In the genomic region with DNA sequence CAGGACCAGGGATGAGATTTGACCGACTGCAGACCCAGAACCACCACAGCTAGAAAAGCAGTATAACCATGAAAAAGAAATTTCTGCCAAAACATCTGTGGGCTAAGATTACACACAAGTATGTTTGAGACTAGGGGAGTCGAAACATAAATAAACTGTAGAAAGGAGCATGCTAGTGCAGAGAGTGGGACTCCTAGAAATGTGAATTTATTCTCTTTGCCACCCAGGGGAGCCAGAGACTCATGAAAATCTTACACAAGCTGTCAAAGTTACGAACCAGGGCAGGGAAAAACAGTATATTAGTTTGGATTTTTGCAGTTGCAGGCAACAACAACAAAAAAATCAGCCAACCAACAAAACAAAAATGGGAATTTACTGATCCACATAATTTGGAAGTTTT, we compare ENCODE assay signal across 18 cellular contexts. TPM values are rescaled to one million over a fixed set of nuclear protein-coding genes. Genes with fewer than 3 reads are reported as not detected.
DNase-seq lines count a peak whose midpoint lies in the region; ATAC-seq, FAIRE-seq and TF ChIP-seq lines count a peak whose summit lies in the region.
"Had no signal": no experiment of that assay in that cellular context is flagged by ENCODE, and none has a peak within 500 bp of the region (broad histone marks: within the 10 kb centered on the region; RNA-seq: fewer than 3 reads in every experiment).

No MANE protein-coding gene starts in this region.

- no peak overlapping the region for H2BK120ac ChIP-seq in trophoblast cell (ENCODE audit: insufficient read depth, low read length, poor library complexity)

- H3K14ac ChIP-seq in trophoblast cell (ENCODE audit: low read length) = no peak overlapping the region

- CTCF ChIA-PET in HCT116 (lab: Charles Lee) (interaction anchor here (1.3 kb wide), 1 partner anchor 25 kb away, joined by 3 read pairs; the partner anchor contains the start of gene B3GLCT), GM12878 (lab: Yijun Ruan, JAX) (no interaction called here)

- no peak overlapping the region for H3K4ac ChIP-seq in trophoblast cell (ENCODE audit: low read depth, low read length)

- no TSS peak for BruUV-seq in HCT116 (replicated peaks; lab: Mats Ljungman, UMichigan)
- no TSS peak for BruUV-seq in GM12878 (replicated peaks; lab: Mats Ljungman, UMichigan)

- H3K79me1 ChIP-seq in trophoblast cell (ENCODE audit: low read length) = no peaks in the 10 kb centered on the region

- H2BK12ac ChIP-seq in trophoblast cell (ENCODE audit: low read length) = no peak overlapping the region

- H4K20me1 ChIP-seq in HCT116 (ENCODE audit: insufficient read depth) (no peaks in the 10 kb centered on the region), GM12878 (ENCODE audit: control insufficient read depth, insufficient read depth) (no peaks in the 10 kb centered on the region)

- H3K36me3 ChIP-seq in HCT116 (ENCODE audit: control insufficient read depth in 1 of 2, insufficient read depth in 2 of 2, low read length in 2 of 2) = no peaks in the 10 kb centered on the region
- no peaks in the 10 kb centered on the region for H3K36me3 ChIP-seq in GM12878 (ENCODE audit: control insufficient read depth in 2 of 2, insufficient read depth in 2 of 2, low read length in 1 of 2)
- no peaks in the 10 kb centered on the region for H3K36me3 ChIP-seq in trophoblast cell (ENCODE audit: control insufficient read depth in 1 of 2, insufficient read depth in 2 of 2, low read length in 2 of 2)
- H3K36me3 ChIP-seq: breast epithelium had no signal

- TF ChIP-seq RAD21 in HCT116 (IDR thresholded peaks at IDR 0.05; ENCODE audit: low read depth) = 0 out of 2 replicates have a peak, but pooled peaks have one; percentile 11
- 0 out of 2 replicates have a peak, but pooled peaks have one; percentile 24 for TF ChIP-seq RAD21 in GM12878 (IDR thresholded peaks at IDR 0.05; ENCODE audit: insufficient read depth, low read depth, low read length)

- no peak overlapping the region for H3K27ac ChIP-seq in HCT116 (ENCODE audit: low read depth, low read length)
- no peak overlapping the region for H3K27ac ChIP-seq in GM12878 (ENCODE audit: control insufficient read depth, insufficient read depth)
- H3K27ac ChIP-seq in trophoblast cell (ENCODE audit: low read depth, low read length) = no peak overlapping the region
- H3K27ac ChIP-seq: breast epithelium, epithelial cell of prostate had no signal

- H2AFZ ChIP-seq in HCT116 (ENCODE audit: low read depth, low read length, poor library complexity, severe bottlenecking) (no peak overlapping the region), GM12878 (ENCODE audit: control insufficient read depth, low read depth, low read length) (no peak overlapping the region), trophoblast cell (ENCODE audit: insufficient read depth, low read length, poor library complexity) (no peak overlapping the region)

- peak in 1 of 3 experiments; percentile 21; a peak in 1 of 6 replicates for TF ChIP-seq CTCF in HCT116 (IDR thresholded peaks at IDR 0.05 in 2 of 3, conservative IDR thresholded peaks at IDR 0.05 in 1 of 3; ENCODE audit: borderline replicate concordance in 1 of 3, insufficient read depth in 1 of 3, low read depth in 2 of 3, low read length in 2 of 3)
- TF ChIP-seq CTCF in GM12878 (IDR thresholded peaks at IDR 0.05 in 2 of 3, conservative IDR thresholded peaks at IDR 0.05 in 1 of 3; ENCODE audit: control insufficient read depth in 2 of 3, extremely low read depth in 1 of 3, insufficient read depth in 1 of 3, low read depth in 3 of 3, low read length in 3 of 3) = no peak; a peak in 1 of 6 replicates

- no peak overlapping the region for H3K4me2 ChIP-seq in HCT116 (ENCODE audit: low read length)
- no peak overlapping the region for H3K4me2 ChIP-seq in GM12878 (ENCODE audit: control insufficient read depth, insufficient read depth)
- H3K4me2 ChIP-seq in trophoblast cell (ENCODE audit: low read length) = no peak overlapping the region

- ATAC-seq in HCT116 (no peak), GM12878 (0 out of 3 replicates have a peak, but pooled peaks have one; percentile 31), left colon (no peak)
- ATAC-seq: activated CD8-positive, alpha-beta T cell treated with anti-CD3 and anti-CD28 coated beads for 36 hours; CD8-positive, alpha-beta T cell; mucosa of descending colon; stimulated activated naive CD8-positive, alpha-beta T cell treated with anti-CD3 and anti-CD28 coated beads, Interleukin-15, amount 100 ng/mL, for 72 hours; T-helper 17 cell had no signal

- no peak for FAIRE-seq in GM12878 (lab: Jason Lieb, UNC)

- intact Hi-C loops in HCT116 (cut with micrococcal nuclease) (no loop called here), GM12878 (cut with micrococcal nuclease; ENCODE audit: unreplicated experiment) (no loop called here), left colon (cut with DNase I, micrococcal nuclease) (no loop called here)

- WGBS in GM12878 (ENCODE audit: insufficient coverage, insufficient replicate concordance, low lambda C conversion rate, missing lambda C conversion rate) = 33% methylated on average over 3 of the region's 3 CpGs
- WGBS in trophoblast cell (ENCODE audit: extremely low coverage, insufficient coverage, insufficient read length) = no CpG with 5 or more reads among the region's 3 CpGs

- no peak for TF ChIP-seq EP300 in GM12878 (IDR thresholded peaks at IDR 0.05; ENCODE audit: borderline replicate concordance in 1 of 2, control insufficient read depth in 1 of 2, low read depth in 2 of 2, low read length in 2 of 2)

- SMC1A ChIA-PET in GM12878 (lab: Charles Lee; ENCODE audit: uncharacterized antibody, unreplicated experiment) = interaction anchor here (0.8 kb wide), 1 partner anchor 62 kb away, joined by 3 read pairs; no protein-coding TSS in a partner anchor

- RAD21 ChIA-PET in HCT116 (lab: Charles Lee; ENCODE audit: low non-redundant PET in 1 of 2, low total read pairs in 2 of 2, uncharacterized antibody in 2 of 2, unreplicated experiment in 2 of 2) (no interaction called here), GM12878 (lab: Charles Lee; ENCODE audit: unreplicated experiment) (no interaction called here)

- H4K12ac ChIP-seq in trophoblast cell (ENCODE audit: low read depth, low read length) = no peak overlapping the region

- POLR2A ChIA-PET in HCT116 (lab: Charles Lee) (no interaction called here), GM12878 (lab: Charles Lee) (no interaction called here)

- in situ Hi-C loops in GM12878 (cut with MboI) = loop anchor here (25.0 kb wide), 1 partner anchor 1363 kb away; the partner anchor contains the start of gene N4BP2L2

- H3K4me1 ChIP-seq in HCT116 (ENCODE audit: control insufficient read depth in 1 of 2, insufficient read depth in 2 of 2, low read length in 2 of 2) (peaks cover 12 to 16% of the 10 kb centered on the region in 2 experiments), GM12878 (ENCODE audit: control insufficient read depth, insufficient read depth, low read length) (no peaks in the 10 kb centered on the region), trophoblast cell (ENCODE audit: control insufficient read depth in 1 of 2, insufficient read depth in 2 of 2, low read length in 2 of 2) (peaks cover 0 to 2% of the 10 kb centered on the region in 2 experiments)
- H3K4me1 ChIP-seq: breast epithelium had no signal

- no peaks in the 10 kb centered on the region for H3K9me2 ChIP-seq in HCT116 (ENCODE audit: insufficient read depth)

- H3K4me3 ChIP-seq in HCT116 (replicated peaks in 1 of 2; ENCODE audit: low read depth in 1 of 2, low read length in 2 of 2) (no peak overlapping the region), GM12878 (no peak overlapping the region), trophoblast cell (ENCODE audit: low read depth, low read length) (no peak overlapping the region)
- H3K4me3 ChIP-seq: breast epithelium, mucosa of descending colon had no signal

- H2AK5ac ChIP-seq in trophoblast cell (ENCODE audit: low read length) = no peak overlapping the region

- H4K8ac ChIP-seq in trophoblast cell (ENCODE audit: low read depth, low read length) = no peak overlapping the region

- H3K79me2 ChIP-seq in HCT116 (ENCODE audit: insufficient read depth, low read length) (no peaks in the 10 kb centered on the region), GM12878 (ENCODE audit: control insufficient read depth, insufficient read depth, low read length) (no peaks in the 10 kb centered on the region), trophoblast cell (ENCODE audit: control insufficient read depth, insufficient read depth, low read length, poor library complexity) (no peaks in the 10 kb centered on the region)

- H3K27me3 ChIP-seq in HCT116 (ENCODE audit: insufficient read depth, low read length) = no peaks in the 10 kb centered on the region
- H3K27me3 ChIP-seq in GM12878 (replicated peaks in 1 of 2; ENCODE audit: control insufficient read depth in 2 of 2, insufficient read depth in 2 of 2, low read length in 1 of 2) = no peaks in the 10 kb centered on the region; a peak in 1 of 4 replicates
- H3K27me3 ChIP-seq in trophoblast cell (ENCODE audit: insufficient read depth, low read length) = no peaks in the 10 kb centered on the region
- H3K27me3 ChIP-seq: breast epithelium had no signal

- DNase-seq in AG08396 (ENCODE audit: low spot score) (peak; percentile 34), HCT116 (ENCODE audit: low read depth, low spot score) (no peak), GM12878 (ENCODE audit: low read depth, low spot score) (no peak), inferior parietal cortex (ENCODE audit: extremely low spot score) (peak; percentile 68), NCI-H446 treated with DMSO at 0.1 percent for 48 hours (lab: John Stamatoyannopoulos, UW) (no peak), trophoblast cell (no peak), left colon (no peak), NCI-H226 (no peak)
- DNase-seq: activated CD8-positive, alpha-beta T cell treated with anti-CD3 and anti-CD28 coated beads for 36 hours; activated effector memory CD4-positive, alpha-beta T cell treated with Interleukin-2 at 50 U/mL for 16 hours; CD8-positive, alpha-beta T cell; mucosa of descending colon; NCI-H2227 treated with DMSO at 0.1 percent for 48 hours; stimulated activated CD4-positive, alpha-beta T cell treated with anti-CD3 and anti-CD28 coated beads, Interleukin-4, amount 100 ng/mL, for 1 hour; stimulated activated naive CD8-positive, alpha-beta T cell treated with anti-CD3 and anti-CD28 coated beads, Interleukin-15, amount 100 ng/mL, for 72 hours; T-helper 17 cell had no signal

- no peak overlapping the region for H4K91ac ChIP-seq in trophoblast cell (ENCODE audit: low read depth, low read length)

- H3K9me3 ChIP-seq in HCT116 (ENCODE audit: control insufficient read depth in 1 of 2, insufficient read depth in 1 of 2, low read depth in 1 of 2, low read length in 2 of 2) (no peaks in the 10 kb centered on the region), GM12878 (replicated peaks; ENCODE audit: control insufficient read depth, insufficient read depth, low read length) (no peaks in the 10 kb centered on the region), trophoblast cell (ENCODE audit: insufficient read depth, low read depth, low read length) (no peaks in the 10 kb centered on the region)
- H3K9me3 ChIP-seq: breast epithelium, mucosa of descending colon had no signal

- no peak overlapping the region for H3K23ac ChIP-seq in trophoblast cell (ENCODE audit: low read length)

- H3K18ac ChIP-seq in trophoblast cell (ENCODE audit: low read length) = no peak overlapping the region

- no peak overlapping the region for H3K9ac ChIP-seq in HCT116 (ENCODE audit: low read length)
- no peak overlapping the region for H3K9ac ChIP-seq in GM12878 (ENCODE audit: control insufficient read depth, insufficient read depth, low read length)
- no peak overlapping the region for H3K9ac ChIP-seq in trophoblast cell (ENCODE audit: low read length)

- no peak overlapping the region for H2BK5ac ChIP-seq in trophoblast cell (ENCODE audit: low read depth, low read length, poor library complexity)

- TF ChIP-seq POLR2A in HCT116 (IDR thresholded peaks at IDR 0.05; ENCODE audit: borderline replicate concordance, extremely low read depth, insufficient read depth, insufficient read length) (no peak), GM12878 (IDR thresholded peaks at IDR 0.05; ENCODE audit: low read depth, low read length) (no peak)

RNA-seq across cellular contexts. Expression of gene HSPH1, which starts 12.3 kb away (rescaled TPM):
- total RNA-seq in HCT116 (2021; ENCODE audit: unreplicated experiment) (116 TPM), GM12878 (2014; rRNA removed) (49.7 and 53.9 TPM in 2 replicates), GM12878 (2014; rRNA removed; fragmentation: Illumina TruSeq; extraction: Trizol) (90.5 and 99.9 TPM in 2 replicates), GM12878 (2021) (103 and 106 TPM in 2 replicates), left colon (10 to 100 TPM; 35.4 to 41.9 TPM)
- 16.9 and 23.8 TPM in 2 replicates for polyA plus RNA-seq in HCT116 (2012)
- 63.5 and 63.9 TPM in 2 replicates for total RNA-seq in GM12878 (2013; cell fraction: nucleolus; rRNA removed)
- polyA plus RNA-seq in GM12878 (2011; ENCODE audit: low read depth) = 19.0 TPM
- polyA plus RNA-seq in GM12878 (2011; rRNA removed) (77.5 and 108 TPM in 2 replicates), GM12878 (2014; fragmentation: Illumina TruSeq; extraction: Trizol) (85.3 and 99.5 TPM in 2 replicates), GM12878 (2014; fragmentation: Nextera tagmentation; extraction: Ambion mirVana) (100 to 1,000 TPM in 1 of 2 experiments, 10 to 100 TPM in 1; 40.2 to 109 TPM), GM12878 (2014; rRNA removed) (44.9 and 48.2 TPM in 2 replicates), GM12878 (2016; fragmentation: Nextera tagmentation; extraction: Ambion mirVana) (100 to 1,000 TPM; 155 to 159 TPM)
- 23.6 and 24.2 TPM in 2 replicates for polyA plus RNA-seq in GM12878 (2011; cell fraction: cytosol; rRNA removed)
- 45.5 and 69.4 TPM in 2 replicates for polyA plus RNA-seq in GM12878 (2011; cell fraction: nucleus; rRNA removed)
- polyA plus RNA-seq in GM12878 (2012) = 38.8 and 41.8 TPM in 2 replicates
- polyA minus RNA-seq in GM12878 (2011; rRNA and poly(A)+ RNA removed) = 18.9 and 36.9 TPM in 2 replicates
- 23.1 and 28.4 TPM in 2 replicates for polyA minus RNA-seq in GM12878 (2011; cell fraction: cytosol; rRNA and poly(A)+ RNA removed)
- 32.0 and 57.2 TPM in 2 replicates for polyA minus RNA-seq in GM12878 (2011; cell fraction: nucleus; rRNA and poly(A)+ RNA removed)
- 82.9 and 87.6 TPM in 2 replicates for polyA plus RNA-seq in trophoblast cell (2013)

RNA-seq across cellular contexts. Expression of gene B3GLCT, which starts 25.8 kb away (rescaled TPM):
- 3.9 TPM for total RNA-seq in HCT116 (2021; ENCODE audit: unreplicated experiment)
- polyA plus RNA-seq in HCT116 (2012) = 1.5 and 2.4 TPM in 2 replicates
- total RNA-seq in GM12878 (2013; cell fraction: nucleolus; rRNA removed) = 0.19 and 0.27 TPM in 2 replicates
- total RNA-seq in GM12878 (2014; rRNA removed) = 0.22 and 0.23 TPM in 2 replicates
- 0.28 and 0.31 TPM in 2 replicates for total RNA-seq in GM12878 (2014; rRNA removed; fragmentation: Illumina TruSeq; extraction: Trizol)
- total RNA-seq in GM12878 (2021) = 0.27 and 0.28 TPM in 2 replicates
- 0.18 TPM for polyA plus RNA-seq in GM12878 (2011; ENCODE audit: low read depth)
- polyA plus RNA-seq in GM12878 (2011; rRNA removed) = 0.34 and 0.35 TPM in 2 replicates
- polyA plus RNA-seq in GM12878 (2011; cell fraction: cytosol; rRNA removed) = 0.18 TPM in 2 replicates
- 0.15 and 0.16 TPM in 2 replicates for polyA plus RNA-seq in GM12878 (2011; cell fraction: nucleus; rRNA removed)
- polyA plus RNA-seq in GM12878 (2012) = 0.23 and 0.25 TPM in 2 replicates
- 0.14 and 0.22 TPM in 2 replicates for polyA plus RNA-seq in GM12878 (2014; fragmentation: Illumina TruSeq; extraction: Trizol)
- under 1 TPM; 0.07 to 0.10 TPM for polyA plus RNA-seq in GM12878 (2014; fragmentation: Nextera tagmentation; extraction: Ambion mirVana)
- polyA plus RNA-seq in GM12878 (2014; rRNA removed) = 0.18 TPM in 2 replicates
- polyA plus RNA-seq in GM12878 (2016; fragmentation: Nextera tagmentation; extraction: Ambion mirVana) = under 1 TPM; 0.66 to 0.89 TPM
- 0.57 and 0.59 TPM in 2 replicates for polyA minus RNA-seq in GM12878 (2011; rRNA and poly(A)+ RNA removed)
- 0.31 TPM in 1 of 2 replicates, not detected in the other for polyA minus RNA-seq in GM12878 (2011; cell fraction: cytosol; rRNA and poly(A)+ RNA removed)
- polyA minus RNA-seq in GM12878 (2011; cell fraction: nucleus; rRNA and poly(A)+ RNA removed) = 0.12 and 0.67 TPM in 2 replicates
- 6.2 and 6.3 TPM in 2 replicates for polyA plus RNA-seq in trophoblast cell (2013)
- total RNA-seq in left colon = 1 to 10 TPM; 3.9 to 5.0 TPM

Comparison
In these comparisons a context has a peak if more than half of its experiments do, and no peak if none do; other contexts are left out.
1. DNase-seq: peak in AG08396 (single experiment) and inferior parietal cortex (single experiment); none in HCT116 (single experiment), GM12878 (single experiment), NCI-H446 treated with DMSO at 0.1 percent for 48 hours (single experiment), trophoblast cell (0 of 2), left colon (0 of 2) and NCI-H226 (single experiment).